ENCODE assay signal across 12 cellular contexts in the genomic region with DNA sequence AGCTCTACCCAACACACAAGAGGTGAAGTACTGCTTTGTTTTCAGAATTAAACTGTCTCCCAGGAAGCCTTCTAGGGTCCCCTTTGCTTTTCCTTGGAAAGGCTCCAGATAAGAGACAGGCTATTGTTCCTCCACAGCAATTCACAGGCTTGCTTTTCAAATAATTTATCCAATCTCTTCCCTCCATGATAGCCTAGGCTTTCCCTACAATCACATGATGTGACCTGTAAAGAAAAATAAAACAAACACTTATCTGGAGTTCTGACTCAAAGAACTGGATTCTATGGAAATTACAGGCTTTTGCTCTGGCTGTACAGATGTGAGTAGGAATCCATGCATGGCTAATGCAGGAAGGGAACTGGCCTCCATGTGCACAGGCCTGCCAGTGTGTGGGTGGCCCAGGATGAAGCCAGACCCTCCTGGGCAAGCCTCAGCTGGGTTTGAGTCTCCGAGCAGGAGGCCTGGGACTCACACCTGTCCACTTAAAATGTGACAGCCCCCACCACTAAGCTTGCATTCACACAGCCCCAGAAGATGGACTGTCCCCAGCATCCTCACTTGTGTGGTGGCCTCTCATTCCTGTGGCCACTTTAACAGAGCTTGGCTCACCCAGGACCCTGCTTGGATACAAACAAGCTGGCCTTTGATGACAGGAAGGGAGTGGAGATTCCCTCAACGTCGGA.
DNase-seq lines count a peak whose midpoint lies in the region; ATAC-seq and TF ChIP-seq lines count a peak whose summit lies in the region.
"Had no signal": no experiment of that assay in that cellular context is flagged by ENCODE, and none has a peak within 500 bp of the region (broad histone marks: within the 10 kb centered on the region; RNA-seq: fewer than 3 reads in every experiment).

No MANE protein-coding gene starts in this region.

- H3K79me2 ChIP-seq in ACC112 (ENCODE audit: control insufficient read depth, insufficient read depth, low read length, unreplicated experiment) (peaks cover 3% of the 10 kb centered on the region), OCI-LY7 (ENCODE audit: insufficient read depth, low read depth, low read length) (no peaks in the 10 kb centered on the region)

- H2AFZ ChIP-seq in ACC112 (ENCODE audit: low read length, unreplicated experiment) (peak overlapping the region; percentile 80), OCI-LY7 (ENCODE audit: low read length) (no peak overlapping the region)

- H3K9me3 ChIP-seq in left lung (no peaks in the 10 kb centered on the region), OCI-LY7 (ENCODE audit: low read length) (0 out of 2 replicates have a peak, but pooled peaks cover 6% of the 10 kb centered on the region), ascending aorta (no peaks in the 10 kb centered on the region), HAP-1 (no peaks in the 10 kb centered on the region; the same call in 1 of the 2 replicates)
- H3K9me3 ChIP-seq: psoas muscle had no signal

- peak; percentile 23 for ATAC-seq in HG02610 (IDR thresholded peaks at IDR 0.05; ENCODE audit: unreplicated experiment)
- peak; percentile 63 for ATAC-seq in left lung
- ATAC-seq: psoas muscle had no signal

- intact Hi-C loops in left lung (cut with DNase I): no loop called here
- intact Hi-C loops in OCI-LY7 (cut with micrococcal nuclease; ENCODE audit: unreplicated experiment): no loop called here
- intact Hi-C loops in ascending aorta (cut with DNase I): no loop called here

- H3K4me2 ChIP-seq in OCI-LY7 (ENCODE audit: low read length): no peak overlapping the region
- H3K4me2 ChIP-seq: KMS-11 had no signal

- peak overlapping the region; percentile 84 for H3K27ac ChIP-seq in ACC112 (ENCODE audit: low read depth, low read length)
- peak overlapping the region in 1 of 2 donors; percentile 53 for H3K27ac ChIP-seq in left lung
- H3K27ac ChIP-seq in OCI-LY7 (ENCODE audit: low read depth, low read length, poor library complexity, severe bottlenecking): no peak overlapping the region
- no peak overlapping the region for H3K27ac ChIP-seq in ascending aorta
- H3K27ac ChIP-seq: KMS-11, psoas muscle had no signal

- no peak for TF ChIP-seq CTCF in astrocyte of the spinal cord (IDR thresholded peaks at IDR 0.05; ENCODE audit: low read depth, low read length)
- no peak for TF ChIP-seq CTCF in left lung (IDR thresholded peaks at IDR 0.05)
- TF ChIP-seq CTCF in OCI-LY7 (conservative IDR thresholded peaks at IDR 0.05; ENCODE audit: low read length): no peak
- no peak for TF ChIP-seq CTCF in ascending aorta (IDR thresholded peaks at IDR 0.05)

- H3K36me3 ChIP-seq in ACC112 (ENCODE audit: insufficient read depth, low read length) (peaks cover 17% of the 10 kb centered on the region; the same call in 1 of the 2 replicates), left lung (no peaks in the 10 kb centered on the region), OCI-LY7 (ENCODE audit: insufficient read depth, low read length) (no peaks in the 10 kb centered on the region), ascending aorta (no peaks in the 10 kb centered on the region), HAP-1 (replicated peaks) (no peaks in the 10 kb centered on the region)

- in situ Hi-C loops in astrocyte of the spinal cord (cut with HindIII; ENCODE audit: low sequenced_read_pairs): no loop called here
- in situ Hi-C loops in HAP-1 (cut with MboI; ENCODE audit: low sequenced_read_pairs): no loop called here

- POLR2A ChIA-PET in OCI-LY7 (lab: Charles Lee): no interaction called here

- peak; percentile 59 for DNase-seq in astrocyte of the spinal cord (ENCODE audit: low read depth, low spot score)
- no peak for DNase-seq in left lung
- DNase-seq in OCI-LY7 (ENCODE audit: low spot score): no peak
- DNase-seq in ascending aorta (ENCODE audit: low spot score in 2 of 2): no peak
- DNase-seq in HAP-1 (ENCODE audit: low spot score in 2 of 2): no peak
- DNase-seq in stimulated activated CD4-positive, alpha-beta T cell treated with anti-CD3 and anti-CD28 coated beads, Interleukin-4, amount 100 ng/mL, for 4 hours: no peak
- DNase-seq: activated CD8-positive, alpha-beta memory T cell treated with anti-CD3 and anti-CD28 coated beads for 24 hours; anterior cingulate cortex; psoas muscle had no signal

- H4K20me1 ChIP-seq in OCI-LY7 (ENCODE audit: insufficient read depth, low read length): no peaks in the 10 kb centered on the region

- no peaks in the 10 kb centered on the region for H3K9me2 ChIP-seq in OCI-LY7 (ENCODE audit: insufficient read depth, low read length)

- CTCF ChIA-PET in OCI-LY7 (lab: Charles Lee; ENCODE audit: unreplicated experiment): no interaction called here

- BruUV-seq in OCI-LY7 (replicated peaks; lab: Mats Ljungman, UMichigan): no TSS peak

- H3K27me3 ChIP-seq in ACC112 (ENCODE audit: insufficient read depth, low read length): no peaks in the 10 kb centered on the region
- H3K27me3 ChIP-seq in left lung: no peaks in the 10 kb centered on the region
- no peaks in the 10 kb centered on the region for H3K27me3 ChIP-seq in ascending aorta
- no peaks in the 10 kb centered on the region for H3K27me3 ChIP-seq in HAP-1 (ENCODE audit: low read depth)

- peak overlapping the region; percentile 57 for H3K4me3 ChIP-seq in ACC112 (ENCODE audit: low read depth, low read length)
- H3K4me3 ChIP-seq in astrocyte of the spinal cord (ENCODE audit: low read depth, low read length): no peak overlapping the region
- no peak overlapping the region for H3K4me3 ChIP-seq in left lung
- no peak overlapping the region for H3K4me3 ChIP-seq in OCI-LY7 (ENCODE audit: low read depth, low read length, poor library complexity, severe bottlenecking)
- no peak overlapping the region for H3K4me3 ChIP-seq in ascending aorta
- no peak overlapping the region for H3K4me3 ChIP-seq in HAP-1
- H3K4me3 ChIP-seq: psoas muscle had no signal

- H3K4me1 ChIP-seq in ACC112 (ENCODE audit: control insufficient read depth, insufficient read depth, low read length, unreplicated experiment) (peaks cover 23% of the 10 kb centered on the region), left lung (peaks cover 3 to 17% of the 10 kb centered on the region in 2 donors), OCI-LY7 (ENCODE audit: insufficient read depth, low read length, poor library complexity, severe bottlenecking) (no peaks in the 10 kb centered on the region), ascending aorta (no peaks in the 10 kb centered on the region), HAP-1 (peaks cover 3% of the 10 kb centered on the region)
- H3K4me1 ChIP-seq: psoas muscle had no signal
